19 cellular contexts compared by ENCODE assay signal in the genomic region with DNA sequence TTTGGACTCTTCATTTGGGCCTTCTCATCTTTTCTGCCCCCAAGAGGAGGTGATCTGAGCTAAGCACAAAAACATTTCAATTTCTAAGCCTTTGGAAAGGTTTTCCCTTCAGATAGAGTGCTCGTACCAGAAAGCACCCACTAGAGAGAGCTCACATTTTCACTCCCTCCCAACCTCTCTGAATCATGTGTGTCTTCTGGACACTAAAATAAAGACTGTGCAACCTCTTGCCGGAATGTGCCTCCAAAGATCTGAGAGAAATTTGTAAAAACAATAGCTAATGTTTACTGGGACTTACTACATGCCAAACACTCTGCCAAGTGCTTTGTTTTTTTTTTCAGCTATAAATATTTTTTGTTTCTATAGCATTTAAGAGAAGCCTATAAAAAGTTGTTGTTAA.
DNase-seq lines count a peak whose midpoint lies in the region; FAIRE-seq and TF ChIP-seq lines count a peak whose summit lies in the region.
"Had no signal": no experiment of that assay in that cellular context is flagged by ENCODE, and none has a peak within 500 bp of the region (broad histone marks: within the 10 kb centered on the region; RNA-seq: fewer than 3 reads in every experiment).

No MANE protein-coding gene starts in this region.

- H3K4me1 ChIP-seq in osteoblast (ENCODE audit: insufficient read depth, low read length) (peaks cover 55% of the 10 kb centered on the region), kidney (ENCODE audit: control insufficient read depth in 1 of 2, insufficient read depth in 1 of 2, low read depth in 1 of 2, low read length in 2 of 2) (no peaks in the 10 kb centered on the region)

- H2AFZ ChIP-seq in osteoblast (ENCODE audit: low read length) = peak overlapping the region; percentile 32

- H3K9me3 ChIP-seq in osteoblast (ENCODE audit: low read depth, low read length) (no peaks in the 10 kb centered on the region), kidney (ENCODE audit: control insufficient read depth in 1 of 2, low read length in 2 of 2) (no peaks in the 10 kb centered on the region)

- no peaks in the 10 kb centered on the region for H3K36me3 ChIP-seq in osteoblast (ENCODE audit: insufficient read depth, low read length)
- H3K36me3 ChIP-seq in kidney (ENCODE audit: control insufficient read depth in 1 of 2, insufficient read depth in 2 of 2, low read length in 2 of 2) = no peaks in the 10 kb centered on the region

- no peak overlapping the region for H3K4me2 ChIP-seq in osteoblast (ENCODE audit: insufficient read depth, low read length)

- peak overlapping the region; percentile 46 for H3K27ac Mint-ChIP-seq in chondrocyte (ENCODE audit: unreplicated experiment)
- H3K27ac Mint-ChIP-seq: B cell, CD14-positive monocyte had no signal

- DNase-seq in EH (ENCODE audit: low read depth) (peak; percentile 33), chondrocyte (ENCODE audit: low spot score) (no peak), fibroblast of pulmonary artery (ENCODE audit: low read depth) (peak; percentile 63), osteoblast (ENCODE audit: insufficient read length, low spot score, missing footprints) (peak; percentile 8), kidney (no peak), NCI-H1105 treated with DMSO at 0.1 percent for 48 hours (lab: John Stamatoyannopoulos, UW) (no peak), NCI-H146 (lab: John Stamatoyannopoulos, UW) (no peak)
- DNase-seq in effector CD4-positive, alpha-beta T cell = no peak
- DNase-seq: GDM1, GOT3, Karpas-422, NCI-H1417, NCI-H187, NCI-H524, NCI-H774, SIG-M5 had no signal

- TF ChIP-seq CTCF in chondrocyte (IDR thresholded peaks at IDR 0.05) (no peak), fibroblast of pulmonary artery (IDR thresholded peaks at IDR 0.05; ENCODE audit: low read length, missing control alignments) (no peak), osteoblast (IDR thresholded peaks at IDR 0.05; ENCODE audit: extremely low read depth, low read depth, low read length) (peak; percentile 12), kidney (IDR thresholded peaks at IDR 0.05; ENCODE audit: borderline replicate concordance, extremely low read depth, insufficient read depth) (no peak)

- H3K9me3 Mint-ChIP-seq in chondrocyte (ENCODE audit: low read depth) = no peaks in the 10 kb centered on the region
- H3K9me3 Mint-ChIP-seq: CD14-positive monocyte had no signal

- FAIRE-seq in kidney (lab: Jason Lieb, UNC) = no peak
- FAIRE-seq: GM18507 had no signal

- peak overlapping the region; percentile 50 for H3K27ac ChIP-seq in osteoblast (ENCODE audit: low read depth, low read length)
- H3K27ac ChIP-seq in kidney (ENCODE audit: low read depth in 2 of 2, low read length in 2 of 2) = no peak overlapping the region

- H3K4me3 Mint-ChIP-seq in chondrocyte (ENCODE audit: unreplicated experiment) = no peak overlapping the region
- H3K4me3 Mint-ChIP-seq: B cell, CD14-positive monocyte had no signal

- H4K20me1 ChIP-seq in osteoblast (ENCODE audit: insufficient read depth, low read length) = no peaks in the 10 kb centered on the region

- no peaks in the 10 kb centered on the region for H3K36me3 Mint-ChIP-seq in chondrocyte (ENCODE audit: low read depth)
- H3K36me3 Mint-ChIP-seq: CD14-positive monocyte had no signal

- no peak overlapping the region for H3K9ac ChIP-seq in kidney (ENCODE audit: low read length in 2 of 2)

- intact Hi-C loops in kidney (cut with DNase I) = no loop called here

- H3K27me3 Mint-ChIP-seq in chondrocyte (ENCODE audit: low read depth) = no peaks in the 10 kb centered on the region
- H3K27me3 Mint-ChIP-seq: B cell had no signal

- H3K4me1 Mint-ChIP-seq in chondrocyte (ENCODE audit: low read depth) = peaks cover 57% of the 10 kb centered on the region

- H3K79me2 ChIP-seq in osteoblast (ENCODE audit: insufficient read depth, low read length) = no peaks in the 10 kb centered on the region

- H3K4me3 ChIP-seq in fibroblast of pulmonary artery (replicated peaks; ENCODE audit: low read depth, low read length) = no peak overlapping the region
- no peak overlapping the region for H3K4me3 ChIP-seq in osteoblast (ENCODE audit: insufficient read depth, low read length)
- no peak overlapping the region for H3K4me3 ChIP-seq in kidney (ENCODE audit: low read length in 2 of 2)

- H3K27me3 ChIP-seq in osteoblast (ENCODE audit: insufficient read depth, low read length) = no peaks in the 10 kb centered on the region

Comparison
In these comparisons a context has a peak if more than half of its experiments do, and no peak if none do; other contexts are left out.
1. DNase-seq: peak in EH (single experiment), fibroblast of pulmonary artery (single experiment) and osteoblast (single experiment); none in chondrocyte (single experiment), kidney (single experiment), NCI-H1105 treated with DMSO at 0.1 percent for 48 hours (single experiment), effector CD4-positive, alpha-beta T cell (single experiment) and NCI-H146 (single experiment).